Comparison of ENCODE assay signal across 10 cellular contexts in genomic region chr4:40395908-40396806, GRCh38.
A peak's percentile ranks its signal among the peaks of the same experiment; 100 is the strongest.
DNase-seq lines count a peak whose midpoint lies in the region; ATAC-seq and TF ChIP-seq lines count a peak whose summit lies in the region.
"Had no signal": no experiment of that assay in that cellular context is flagged by ENCODE, and none has a peak within 500 bp of the region (broad histone marks: within the 10 kb centered on the region; RNA-seq: fewer than 3 reads in every experiment).

No MANE protein-coding gene starts in this region.

- intact Hi-C loops in activated CD4-positive, alpha-beta memory T cell treated with anti-CD3 and anti-CD28 coated beads for 36 hours (cut with micrococcal nuclease) = no loop called here
- intact Hi-C loops in aorta (cut with DNase I) = no loop called here

- no peak overlapping the region for H3K4me3 Mint-ChIP-seq in activated CD4-positive, alpha-beta memory T cell treated with anti-CD3 and anti-CD28 coated beads for 36 hours
- H3K4me3 Mint-ChIP-seq: IgD-negative memory B cell had no signal

- CTCF ChIA-PET in activated CD4-positive, alpha-beta memory T cell treated with anti-CD3 and anti-CD28 coated beads for 36 hours (lab: Charles Lee) = no interaction called here

- no peaks in the 10 kb centered on the region for H3K9me3 Mint-ChIP-seq in activated CD4-positive, alpha-beta memory T cell treated with anti-CD3 and anti-CD28 coated beads for 36 hours
- H3K9me3 Mint-ChIP-seq: IgD-negative memory B cell had no signal

- H3K4me1 ChIP-seq in BLaER1 (peaks cover 43% of the 10 kb centered on the region), lung (ENCODE audit: control insufficient read depth in 2 of 2, insufficient read depth in 2 of 2, low read length in 2 of 2) (no peaks in the 10 kb centered on the region), aorta (ENCODE audit: control insufficient read depth in 1 of 2, insufficient read depth in 2 of 2, low read length in 2 of 2) (no peaks in the 10 kb centered on the region)

- 74 to 79% methylated on average over 7 of the region's 7 CpGs for WGBS in lung, 2 donors
- WGBS in aorta, 2 donors = 50 to 55% methylated on average over 7 of the region's 7 CpGs

- DNase-seq in NCI-H146 (lab: John Stamatoyannopoulos, UW) = peak; percentile 61
- peak; percentile 10 for DNase-seq in brain pericyte (ENCODE audit: low read depth, low spot score)
- peak; percentile 86 for DNase-seq in lung (ENCODE audit: low spot score)
- no peak for DNase-seq in activated CD4-positive, alpha-beta memory T cell treated with anti-CD3 and anti-CD28 coated beads for 36 hours
- no peak for DNase-seq in NOMO-1 treated with dmso at 0.1 percent for 144 hours (lab: John Stamatoyannopoulos, UW; ENCODE audit: unreplicated experiment)
- DNase-seq in erythroblast (lab: John Stamatoyannopoulos, UW) = no peak
- no peak for DNase-seq in aorta
- DNase-seq: activated CD4-positive, alpha-beta T cell treated with anti-CD3 and anti-CD28 coated beads for 48 hours had no signal

- H3K9ac ChIP-seq in BLaER1 = no peak overlapping the region; the same call in 1 of the 2 replicates

- no peak for TF ChIP-seq CTCF in lung (IDR thresholded peaks at IDR 0.05; ENCODE audit: control extremely low read depth, extremely low read depth)

- H3K27ac ChIP-seq in BLaER1 = peak overlapping the region; percentile 20; the same call in 1 of the 2 replicates
- no peak overlapping the region for H3K27ac ChIP-seq in lung (ENCODE audit: low read depth in 1 of 2, low read length in 1 of 2)
- no peak overlapping the region for H3K27ac ChIP-seq in aorta (ENCODE audit: low read depth in 1 of 2, low read length in 2 of 2)

- POLR2A ChIA-PET in activated CD4-positive, alpha-beta memory T cell treated with anti-CD3 and anti-CD28 coated beads for 36 hours (lab: Charles Lee) = no interaction called here

- no peaks in the 10 kb centered on the region for H4K20me1 ChIP-seq in BLaER1

- no peak overlapping the region for H3K27ac Mint-ChIP-seq in activated CD4-positive, alpha-beta memory T cell treated with anti-CD3 and anti-CD28 coated beads for 36 hours

- H3K36me3 ChIP-seq in BLaER1 = no peaks in the 10 kb centered on the region
- no peaks in the 10 kb centered on the region for H3K36me3 ChIP-seq in lung (ENCODE audit: control insufficient read depth in 2 of 2, insufficient read depth in 2 of 2, low read length in 2 of 2)
- no peaks in the 10 kb centered on the region for H3K36me3 ChIP-seq in aorta (ENCODE audit: control insufficient read depth in 1 of 2, insufficient read depth in 2 of 2, low read length in 1 of 2)

- H3K4me3 ChIP-seq in BLaER1 (no peak overlapping the region; the same call in 1 of the 2 replicates), lung (no peak overlapping the region), aorta (ENCODE audit: low read length in 2 of 2) (no peak overlapping the region)

- no peaks in the 10 kb centered on the region for H3K36me3 Mint-ChIP-seq in activated CD4-positive, alpha-beta memory T cell treated with anti-CD3 and anti-CD28 coated beads for 36 hours
- H3K36me3 Mint-ChIP-seq: IgD-negative memory B cell had no signal

- no peak for TF ChIP-seq POLR2A in erythroblast (IDR thresholded peaks at IDR 0.05; ENCODE audit: low read length)

- no peaks in the 10 kb centered on the region for H3K27me3 ChIP-seq in BLaER1
- no peaks in the 10 kb centered on the region for H3K27me3 ChIP-seq in lung (ENCODE audit: control insufficient read depth, insufficient read depth)
- no peaks in the 10 kb centered on the region for H3K27me3 ChIP-seq in aorta (ENCODE audit: control insufficient read depth in 1 of 2, insufficient read depth in 2 of 2, low read length in 1 of 2)

- H3K9me3 ChIP-seq in BLaER1 (no peaks in the 10 kb centered on the region), lung (ENCODE audit: control insufficient read depth in 2 of 2, insufficient read depth in 1 of 2, low read length in 1 of 2) (no peaks in the 10 kb centered on the region), aorta (ENCODE audit: control insufficient read depth, low read length) (no peaks in the 10 kb centered on the region)

- ATAC-seq in lung (ENCODE audit: insufficient read depth, low FRiP score) (no peak), aorta (ENCODE audit: low FRiP score) (no peak)

- H3K4me2 ChIP-seq in BLaER1 = peak overlapping the region; percentile 80

- no peaks in the 10 kb centered on the region for H3K4me1 Mint-ChIP-seq in activated CD4-positive, alpha-beta memory T cell treated with anti-CD3 and anti-CD28 coated beads for 36 hours (ENCODE audit: low read depth)

- H3K27me3 Mint-ChIP-seq in activated CD4-positive, alpha-beta memory T cell treated with anti-CD3 and anti-CD28 coated beads for 36 hours = no peaks in the 10 kb centered on the region

Comparison
In these comparisons a context has a peak if more than half of its experiments do, and no peak if none do; other contexts are left out.
1. DNase-seq: peak in NCI-H146 (single experiment), brain pericyte (single experiment) and lung (single experiment); none in activated CD4-positive, alpha-beta memory T cell treated with anti-CD3 and anti-CD28 coated beads for 36 hours (single experiment), NOMO-1 treated with dmso at 0.1 percent for 144 hours (single experiment), erythroblast (0 of 2) and aorta (0 of 2).